22 cellular contexts compared by ENCODE assay signal in the genomic region with DNA sequence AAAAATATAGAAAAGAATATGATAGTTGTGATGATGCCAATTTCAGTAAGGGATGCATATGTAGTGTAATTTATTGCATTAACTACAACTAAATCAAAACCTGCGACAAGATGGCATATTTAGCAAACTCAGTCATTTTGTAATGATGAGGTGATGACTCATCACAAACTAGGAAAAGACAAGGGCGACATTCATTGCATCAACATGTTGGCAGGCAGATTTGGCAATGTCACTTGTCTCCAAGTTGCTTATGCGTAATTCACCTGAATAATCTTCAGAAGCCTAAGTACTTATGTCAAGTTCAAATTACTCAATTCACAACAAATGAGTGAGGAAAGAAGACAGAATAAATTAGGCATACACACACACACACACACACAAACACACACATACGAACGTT.
A peak's percentile ranks its signal among the peaks of the same experiment; 100 is the strongest.
DNase-seq lines count a peak whose midpoint lies in the region; ATAC-seq, FAIRE-seq and TF ChIP-seq lines count a peak whose summit lies in the region.
"Had no signal": no experiment of that assay in that cellular context is flagged by ENCODE, and none has a peak within 500 bp of the region (broad histone marks: within the 10 kb centered on the region; RNA-seq: fewer than 3 reads in every experiment).

No MANE protein-coding gene starts in this region.

- H4K20me1 ChIP-seq in astrocyte (ENCODE audit: insufficient read depth, low read length) = no peaks in the 10 kb centered on the region

- TF ChIP-seq CTCF in astrocyte (IDR thresholded peaks at IDR 0.05; ENCODE audit: insufficient read depth, low read depth, low read length) (no peak), foreskin keratinocyte (conservative IDR thresholded peaks at IDR 0.05) (no peak)

- H3K79me2 ChIP-seq in astrocyte (ENCODE audit: insufficient read depth, low read length) = no peaks in the 10 kb centered on the region

- H3K9me3 ChIP-seq in astrocyte (ENCODE audit: insufficient read depth, low read depth, low read length) = peaks cover 6% of the 10 kb centered on the region

- ATAC-seq in foreskin keratinocyte (no peak), GM21723 (IDR thresholded peaks at IDR 0.05; ENCODE audit: unreplicated experiment) (no peak), GM19035 (IDR thresholded peaks at IDR 0.05; ENCODE audit: unreplicated experiment) (no peak)
- ATAC-seq: activated CD8-positive, alpha-beta T cell treated with anti-CD3 and anti-CD28 coated beads, Interleukin-2, amount 10 ng/mL, durations not matched to agents 7 days and 5 days; lower lobe of right lung had no signal

- H3K9ac ChIP-seq in astrocyte (ENCODE audit: low read length) = no peak overlapping the region

- H3K4me2 ChIP-seq in astrocyte (ENCODE audit: low read length) = no peak overlapping the region

- H3K27ac ChIP-seq in astrocyte (ENCODE audit: low read depth, low read length) (no peak overlapping the region), foreskin keratinocyte (no peak overlapping the region)
- H3K27ac ChIP-seq: HL-60, lower lobe of right lung, skin epidermis had no signal

- FAIRE-seq in astrocyte (lab: Jason Lieb, UNC) = no peak

- no peaks in the 10 kb centered on the region for H3K4me1 Mint-ChIP-seq in astrocyte (ENCODE audit: low read depth, unreplicated experiment)

- DNase-seq in Ammon's horn (ENCODE audit: low spot score) = peak; percentile 60
- DNase-seq in HT1080 (ENCODE audit: low read depth) = peak; percentile 47
- DNase-seq in astrocyte (ENCODE audit: low read depth) = peak; percentile 25
- peak; percentile 7 to 34 for DNase-seq in foreskin keratinocyte
- DNase-seq in activated naive CD4-positive, alpha-beta T cell treated with Interleukin-2 at 50 U/mL for 16 hours = no peak
- DNase-seq in NCI-H226 = no peak
- DNase-seq: activated CD8-positive, alpha-beta T cell treated with anti-CD3 and anti-CD28 coated beads, Interleukin-2, amount 10 ng/mL, durations not matched to agents 7 days and 5 days; AML-193; Caco-2; dermis blood vessel endothelial cell; EL; HCEC 1CT; KG1; lower lobe of right lung; NCI-H510A treated with DMSO at 0.1 percent for 48 hours; stimulated activated CD4-positive, alpha-beta T cell treated with anti-CD3 and anti-CD28 coated beads, Interleukin-4, amount 100 ng/mL, for 1 hour had no signal

- H3K27me3 Mint-ChIP-seq in astrocyte (ENCODE audit: low read depth, unreplicated experiment) = no peaks in the 10 kb centered on the region
- H3K27me3 Mint-ChIP-seq: activated naive CD8-positive, alpha-beta T cell had no signal

- H3K4me3 ChIP-seq in astrocyte (ENCODE audit: insufficient read depth, low read depth, low read length) = no peak overlapping the region
- H3K4me3 ChIP-seq: lower lobe of right lung, skin epidermis had no signal

- H2AFZ ChIP-seq in astrocyte (ENCODE audit: low read depth, low read length) = no peak overlapping the region

- no peaks in the 10 kb centered on the region for H3K36me3 ChIP-seq in astrocyte (ENCODE audit: insufficient read depth, low read length)
- H3K36me3 ChIP-seq: lower lobe of right lung had no signal

- H3K9me3 Mint-ChIP-seq in astrocyte (ENCODE audit: unreplicated experiment) = peaks cover 11% of the 10 kb centered on the region

- H3K27me3 ChIP-seq in astrocyte (ENCODE audit: insufficient read depth, low read length) = no peaks in the 10 kb centered on the region
- H3K27me3 ChIP-seq in foreskin keratinocyte = no peaks in the 10 kb centered on the region

- peaks cover 2% of the 10 kb centered on the region for H3K36me3 Mint-ChIP-seq in astrocyte (ENCODE audit: low read depth, unreplicated experiment)
- H3K36me3 Mint-ChIP-seq: activated naive CD8-positive, alpha-beta T cell had no signal

- no peaks in the 10 kb centered on the region for H3K4me1 ChIP-seq in astrocyte (ENCODE audit: insufficient read depth, low read length)
- H3K4me1 ChIP-seq in foreskin keratinocyte = no peaks in the 10 kb centered on the region
- H3K4me1 ChIP-seq: Caco-2, lower lobe of right lung had no signal

- H3K4me3 Mint-ChIP-seq in astrocyte (ENCODE audit: unreplicated experiment) = no peak overlapping the region
- H3K4me3 Mint-ChIP-seq: activated CD8-positive, alpha-beta T cell treated with anti-CD3 and anti-CD28 coated beads, Interleukin-2, amount 10 ng/mL, durations not matched to agents 7 days and 5 days; activated naive CD8-positive, alpha-beta T cell; T-helper 2 cell treated with Interferon-gamma antibody and Interleukin-4, amounts not matched to agents 5 μg/mL and 100 μg/mL, for 36 hours had no signal

- H3K27ac Mint-ChIP-seq in astrocyte (ENCODE audit: unreplicated experiment) = no peak overlapping the region
- H3K27ac Mint-ChIP-seq: activated CD8-positive, alpha-beta T cell treated with anti-CD3 and anti-CD28 coated beads, Interleukin-2, amount 10 ng/mL, durations not matched to agents 7 days and 5 days; activated naive CD8-positive, alpha-beta T cell; T-helper 2 cell treated with Interferon-gamma antibody and Interleukin-4, amounts not matched to agents 5 μg/mL and 100 μg/mL, for 36 hours had no signal

Comparison
In these comparisons a context has a peak if more than half of its experiments do, and no peak if none do; other contexts are left out.
1. DNase-seq: peak in Ammon's horn (single experiment), HT1080 (single experiment), astrocyte (single experiment) and foreskin keratinocyte (2 of 2); none in activated naive CD4-positive, alpha-beta T cell treated with Interleukin-2 at 50 U/mL for 16 hours (single experiment) and NCI-H226 (single experiment).